22 cellular contexts compared by ENCODE assay signal in genomic region chr7:92882760-92883159, GRCh38.
"Had no signal": no experiment of that assay in that cellular context is flagged by ENCODE, and none has a peak within 500 bp of the region (broad histone marks: within the 10 kb centered on the region; RNA-seq: fewer than 3 reads in every experiment).

No MANE protein-coding gene starts in this region.

- FAIRE-seq: endothelial cell of umbilical vein, frontal cortex, islet of Langerhans had no signal

- H3K27ac ChIP-seq: colonic mucosa, dorsolateral prefrontal cortex, esophagus muscularis mucosa, foreskin keratinocyte, gastroesophageal sphincter, heart right ventricle, left lung, lower lobe of right lung had no signal

- H3K36me3 ChIP-seq: colonic mucosa, esophagus muscularis mucosa, gastroesophageal sphincter, heart right ventricle, left lung, lower lobe of right lung had no signal

- DNase-seq: colonic mucosa; dermis blood vessel endothelial cell; dorsolateral prefrontal cortex; effector CD4-positive, alpha-beta T cell; effector memory CD4-positive, alpha-beta T cell; foreskin keratinocyte; glutamatergic neuron; head of caudate nucleus; heart right ventricle; hippocampal formation; left cardiac atrium; left lung; left ventricle myocardium superior; lower lobe of right lung; mesenchymal stem cell; mucosa of descending colon; naive B cell had no signal

- H3K4me1 ChIP-seq: colonic mucosa, esophagus muscularis mucosa, gastroesophageal sphincter, heart right ventricle, left lung, lower lobe of right lung had no signal

- ATAC-seq: foreskin keratinocyte, gastroesophageal sphincter, heart right ventricle, left cardiac atrium, left lung, left ventricle myocardium superior, lower lobe of right lung, mucosa of descending colon had no signal

- H3K9me3 ChIP-seq: colonic mucosa, lower lobe of right lung had no signal

- H3K27me3 ChIP-seq: colonic mucosa, dorsolateral prefrontal cortex, esophagus muscularis mucosa, foreskin keratinocyte, gastroesophageal sphincter, heart right ventricle, left lung had no signal

- H3K4me3 ChIP-seq: colonic mucosa, dorsolateral prefrontal cortex, esophagus muscularis mucosa, gastroesophageal sphincter, heart right ventricle, left lung, lower lobe of right lung, mucosa of descending colon had no signal
